Comparison of ENCODE assay signal across 8 cellular contexts in the genomic region with DNA sequence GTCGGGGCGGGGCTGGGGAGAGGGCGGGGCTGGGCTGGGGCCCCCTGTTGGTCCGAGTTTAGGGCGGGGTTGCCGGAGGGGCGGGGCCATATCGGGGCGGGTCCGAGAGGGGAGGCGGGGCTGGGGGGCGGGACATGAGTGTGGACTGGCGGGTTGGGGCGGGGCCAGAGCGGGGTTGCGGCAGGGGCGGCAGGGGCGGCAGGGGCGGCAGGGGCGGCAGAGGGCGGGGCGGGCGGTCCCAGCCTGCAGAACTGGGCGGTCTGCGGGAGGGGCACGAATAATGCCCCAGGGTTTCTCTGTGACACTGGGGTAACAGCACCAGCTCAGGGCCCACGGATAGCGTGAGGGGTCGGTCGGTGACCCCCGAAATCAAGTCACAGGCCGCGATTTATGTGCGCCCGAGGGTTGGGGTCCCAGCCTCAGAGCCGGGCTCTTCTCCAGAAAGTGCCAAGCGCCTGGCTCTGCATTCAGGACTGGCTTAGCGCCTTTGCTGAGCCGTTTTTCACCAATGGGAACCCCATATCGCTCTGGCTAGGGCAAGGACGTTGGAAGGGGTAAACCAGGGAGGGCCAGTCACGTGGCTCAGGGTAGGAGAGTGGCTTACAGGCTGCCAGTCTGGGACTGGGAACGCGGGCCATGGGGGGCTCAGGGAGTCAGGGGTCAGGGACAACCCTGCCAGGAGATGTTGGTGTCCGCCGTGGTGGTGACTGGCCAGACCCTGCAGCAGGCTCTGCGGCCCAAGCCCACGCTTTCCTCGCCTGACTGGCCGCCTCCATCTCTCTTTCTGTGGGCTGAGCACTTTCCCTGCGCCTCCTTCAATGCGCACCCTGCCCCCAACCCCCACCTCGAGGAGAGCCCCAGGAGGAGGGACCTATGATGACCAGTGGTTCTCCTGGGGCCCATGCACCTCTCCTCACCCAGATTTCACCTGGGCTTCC. TPM values are rescaled to one million over a fixed set of nuclear protein-coding genes. Genes with fewer than 3 reads are reported as not detected.
DNase-seq lines count a peak whose midpoint lies in the region; ATAC-seq and TF ChIP-seq lines count a peak whose summit lies in the region.

No MANE protein-coding gene starts in this region.

- H3K4me1 ChIP-seq in OCI-LY3 (ENCODE audit: low read length), result peaks cover 20% of the 10 kb centered on the region
- peaks cover 2 to 57% (median 21%) of the 10 kb centered on the region in 3 donors for H3K4me1 ChIP-seq in gastroesophageal sphincter

- WGBS in gastroesophageal sphincter (ENCODE audit: low coverage in 1 of 2), 2 donors, result 91 to 100% methylated on average over 1 to 4 of the region's 53 CpGs

- H3K4me2 ChIP-seq in OCI-LY3 (ENCODE audit: low read length), result peak overlapping the region; percentile 91

- H3K9me3 ChIP-seq in OCI-LY3 (ENCODE audit: insufficient read depth, low read length) (no peaks in the 10 kb centered on the region), gastroesophageal sphincter (no peaks in the 10 kb centered on the region)

- H3K79me2 ChIP-seq in OCI-LY3 (ENCODE audit: low read length), result peaks cover 23% of the 10 kb centered on the region

- H2AFZ ChIP-seq in OCI-LY3 (ENCODE audit: low read depth, low read length), result no peak overlapping the region

- H3K27ac ChIP-seq in OCI-LY3 (ENCODE audit: low read length), result peak overlapping the region; percentile 89; the same call in 1 of the 2 replicates
- H3K27ac ChIP-seq in gastroesophageal sphincter, result peak overlapping the region; percentile 90 to 97 (median 96)
- H3K27ac ChIP-seq in substantia nigra (ENCODE audit: low read depth, low read length, poor library complexity, severe bottlenecking), result peak overlapping the region; percentile 99

- ATAC-seq in gastroesophageal sphincter, result peak; percentile 6
- ATAC-seq in HG03139 (IDR thresholded peaks at IDR 0.05; ENCODE audit: unreplicated experiment), result no peak

- peak; percentile 80 for DNase-seq in SIG-M5 treated with dmso at 0.1 percent for 504 hours (lab: John Stamatoyannopoulos, UW; ENCODE audit: unreplicated experiment)
- no peak for DNase-seq in SIG-M5 (lab: John Stamatoyannopoulos, UW)
- peak; percentile 89 to 98 (median 92) for DNase-seq in activated naive CD4-positive, alpha-beta T cell (lab: John Stamatoyannopoulos, UW)
- peak; percentile 93 for DNase-seq in occipital lobe (lab: John Stamatoyannopoulos, UW)
- DNase-seq in substantia nigra (lab: John Stamatoyannopoulos, UW), result peak in 43 of 49 donors; percentile 30 to 98 (median 94)

- H3K27me3 ChIP-seq in OCI-LY3 (ENCODE audit: low read depth, low read length), result no peaks in the 10 kb centered on the region
- H3K27me3 ChIP-seq in gastroesophageal sphincter, result peaks cover 6% of the 10 kb centered on the region

- peaks cover 10% of the 10 kb centered on the region; the same call in 1 of the 2 replicates for H4K20me1 ChIP-seq in OCI-LY3 (ENCODE audit: insufficient read depth, low read length)

- H3K4me3 ChIP-seq in OCI-LY3 (ENCODE audit: low read length) (peak overlapping the region; percentile 92), gastroesophageal sphincter (peak overlapping the region; percentile 62 to 94)

- TF ChIP-seq CTCF in OCI-LY3 (IDR thresholded peaks at IDR 0.05; ENCODE audit: low read depth, low read length) (no peak), gastroesophageal sphincter (IDR thresholded peaks at IDR 0.05) (no peak)

- H3K36me3 ChIP-seq in OCI-LY3 (replicated peaks; ENCODE audit: low read depth, low read length) (peaks cover 12% of the 10 kb centered on the region), gastroesophageal sphincter (peaks cover 0 to 24% of the 10 kb centered on the region in 2 donors)

- peak overlapping the region; percentile 92 for H3K9ac ChIP-seq in OCI-LY3 (ENCODE audit: low read length)

- no peak for TF ChIP-seq EP300 in gastroesophageal sphincter (IDR thresholded peaks at IDR 0.05)

- TF ChIP-seq POLR2A in gastroesophageal sphincter (IDR thresholded peaks at IDR 0.05), result no peak

RNA-seq across cellular contexts. Expression of gene METTL26, which starts 1.2 kb away (rescaled TPM):
- total RNA-seq in gastroesophageal sphincter (100 to 1,000 TPM in 3 of 4 donors, 10 to 100 TPM in 1; 94.8 to 146 (median 112) TPM), occipital lobe (25.3 TPM)

RNA-seq across cellular contexts. Expression of gene MCRIP2, which starts 4.3 kb away (rescaled TPM):
- 10 to 100 TPM; 25.4 to 70.0 (median 51.9) TPM for total RNA-seq in gastroesophageal sphincter
- total RNA-seq in occipital lobe, result 8.9 TPM

RNA-seq across cellular contexts. Expression of gene WFIKKN1, which starts 6.6 kb away (rescaled TPM):
- total RNA-seq in gastroesophageal sphincter (under 1 TPM in 3 of 4 donors, not detected in 1; 0.17 to 0.93 (median 0.35) TPM), occipital lobe (0.47 TPM)

RNA-seq across cellular contexts. Expression of gene WDR90, which starts 11.8 kb away (rescaled TPM):
- total RNA-seq in gastroesophageal sphincter, result 10 to 100 TPM in 3 of 4 donors, 1 to 10 TPM in 1; 8.5 to 21.2 (median 16.8) TPM
- 7.2 TPM for total RNA-seq in occipital lobe

RNA-seq across cellular contexts. Expression of gene RHOT2, which starts 30.6 kb away (rescaled TPM):
- total RNA-seq in gastroesophageal sphincter (10 to 100 TPM; 50.2 to 64.0 (median 55.0) TPM), occipital lobe (20.9 TPM)
